Comparison of ENCODE assay signal across 1 cellular context in genomic region chr12:51911307-51911706, GRCh38.
TF ChIP-seq lines count a peak whose summit lies in the region.

No MANE protein-coding gene starts in this region.

TF ChIP-seq in endothelial cell of umbilical vein, 7 proteins besides CTCF, POLR2A, EP300 and RAD21:
- TF ChIP-seq FOS (IDR thresholded peaks at IDR 0.05; ENCODE audit: borderline replicate concordance, insufficient read depth, low read length) (no peak), GATA2 (IDR thresholded peaks at IDR 0.05; ENCODE audit: insufficient read depth, insufficient read length, low read depth, low read length) (no peak), JUN (IDR thresholded peaks at IDR 0.05; ENCODE audit: borderline replicate concordance, insufficient read depth, insufficient read length, low read depth) (no peak), EZH2 (IDR thresholded peaks at IDR 0.05; ENCODE audit: borderline replicate concordance, low read depth, low read length, severe bottlenecking) (no peak), MYC (IDR thresholded peaks at IDR 0.05; ENCODE audit: low read depth, low read length) (no peak), POLR2AphosphoS5 (IDR thresholded peaks at IDR 0.05; ENCODE audit: insufficient read depth, low read depth, low read length) (no peak)
- TF ChIP-seq, protein P1, sequence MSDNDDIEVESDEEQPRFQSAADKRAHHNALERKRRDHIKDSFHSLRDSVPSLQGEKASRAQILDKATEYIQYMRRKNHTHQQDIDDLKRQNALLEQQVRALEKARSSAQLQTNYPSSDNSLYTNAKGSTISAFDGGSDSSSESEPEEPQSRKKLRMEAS (IDR thresholded peaks at IDR 0.05; ENCODE audit: insufficient read depth, insufficient read length): no peak
TF ChIP-seq in endothelial cell of umbilical vein: peak in this region for 0.
